Comparison of ENCODE assay signal across 8 cellular contexts in genomic region chr16:31507929-31508705, GRCh38. TPM values are rescaled to one million over a fixed set of nuclear protein-coding genes. Genes with fewer than 3 reads are reported as not detected.
A peak's percentile ranks its signal among the peaks of the same experiment; 100 is the strongest.
DNase-seq lines count a peak whose midpoint lies in the region; FAIRE-seq and TF ChIP-seq lines count a peak whose summit lies in the region.

Gene RUSF1 (minus strand): TSS chr16:31508391. CDS start chr16:31508373, 18 bp downstream.

- H3K4me1 ChIP-seq in ES-I3 (ENCODE audit: insufficient read depth, low read length) (peaks cover 8% of the 10 kb centered on the region; the same call in 1 of the 2 replicates), SJSA1 (replicated peaks) (peaks cover 11% of the 10 kb centered on the region), neutrophil (ENCODE audit: control insufficient read depth in 1 of 2, insufficient read depth in 1 of 2, low read depth in 1 of 2, low read length in 1 of 2) (peaks cover 15 to 20% of the 10 kb centered on the region in 2 experiments)

- H3K9ac ChIP-seq in ES-I3 (ENCODE audit: low read depth, low read length): peak within 1 kb of the TSS; percentile 97

- no peak for FAIRE-seq in frontal cortex (lab: Jason Lieb, UNC)

- H3K36me3 ChIP-seq in ES-I3 (ENCODE audit: insufficient read depth, low read length): no peaks in the 10 kb centered on the region
- H3K36me3 ChIP-seq in SJSA1: peaks cover 12% of the 10 kb centered on the region
- H3K36me3 ChIP-seq in neutrophil: no peaks in the 10 kb centered on the region

- H3K9me3 ChIP-seq in ES-I3 (ENCODE audit: control insufficient read depth, insufficient read depth, low read length) (no peaks in the 10 kb centered on the region), SJSA1 (replicated peaks) (peaks cover 10% of the 10 kb centered on the region), neutrophil (no peaks in the 10 kb centered on the region)

- TF ChIP-seq CTCF in neutrophil (IDR thresholded peaks at IDR 0.05) (no peak), subcutaneous adipose tissue (IDR thresholded peaks at IDR 0.05; ENCODE audit: low read depth) (no peak)

- peak within 1 kb of the TSS; percentile 82 for H3K4me3 ChIP-seq in SJSA1
- peak within 1 kb of the TSS; percentile 80 for H3K4me3 ChIP-seq in neutrophil (ENCODE audit: low read depth in 1 of 2, low read length in 1 of 2)

- DNase-seq in H4 (ENCODE audit: low spot score) (peak; percentile 83), LoVo (ENCODE audit: low spot score) (peak; percentile 85), SJSA1 (ENCODE audit: low read depth in 1 of 2, low spot score in 2 of 2) (peak; percentile 88 to 92), frontal cortex (ENCODE audit: low spot score in 2 of 2) (peak; percentile 84 to 86)
- peak; percentile 51 to 75 (median 62) for DNase-seq in activated naive CD4-positive, alpha-beta T cell (lab: John Stamatoyannopoulos, UW)

- no peaks in the 10 kb centered on the region for H3K27me3 ChIP-seq in SJSA1 (replicated peaks)
- no peaks in the 10 kb centered on the region for H3K27me3 ChIP-seq in neutrophil

- H3K27ac ChIP-seq in SJSA1: peak within 1 kb of the TSS; percentile 93
- H3K27ac ChIP-seq in neutrophil: peak within 1 kb of the TSS; percentile 75

RNA-seq across cellular contexts. Expression of gene RUSF1, which starts in this region (rescaled TPM):
- 34.2 and 36.4 TPM in 2 replicates for total RNA-seq in H4 (2014; rRNA removed; shearing (Covaris generic))
- total RNA-seq in SJSA1 (2014; rRNA removed; shearing (Covaris generic)): 47.6 and 49.5 TPM in 2 replicates
- total RNA-seq in frontal cortex: 26.9 TPM
- 10 to 100 TPM; 20.2 to 49.2 (median 34.2) TPM for total RNA-seq in subcutaneous adipose tissue

Comparison
In these comparisons a context has a peak if more than half of its experiments do, and no peak if none do; other contexts are left out.
1. Peak in every context shown above with its lines: DNase-seq, H3K4me3 ChIP-seq and H3K27ac ChIP-seq.